ENCODE assay signal across 8 cellular contexts in genomic region chr11:64165482-64165841, GRCh38. TPM values are rescaled to one million over a fixed set of nuclear protein-coding genes. Genes with fewer than 3 reads are reported as not detected.
DNase-seq lines count a peak whose midpoint lies in the region; ATAC-seq and TF ChIP-seq lines count a peak whose summit lies in the region.

No MANE protein-coding gene starts in this region.

- peak overlapping the region; percentile 94 for H3K4me2 ChIP-seq in hepatocyte

- TF ChIP-seq CTCF in hepatocyte (IDR thresholded peaks at IDR 0.05; ENCODE audit: poor library complexity) = peak; percentile 16

- H3K36me3 Mint-ChIP-seq in activated naive CD4-positive, alpha-beta T cell treated with anti-CD3 and anti-CD28 coated beads, Interleukin-2, amount 50 U/mL, for 24 hours = peaks cover 4% of the 10 kb centered on the region

- no peak overlapping the region for H3K27ac ChIP-seq in hepatocyte

- H3K79me2 ChIP-seq in hepatocyte = peaks cover 9% of the 10 kb centered on the region

- H3K4me3 ChIP-seq in hepatocyte = peak overlapping the region; percentile 81

- no peaks in the 10 kb centered on the region for H3K9me2 ChIP-seq in hepatocyte (replicated peaks; ENCODE audit: insufficient read depth)

- H2AFZ ChIP-seq in hepatocyte = peak overlapping the region; percentile 93

- H3K9me3 Mint-ChIP-seq in activated naive CD4-positive, alpha-beta T cell treated with anti-CD3 and anti-CD28 coated beads, Interleukin-2, amount 50 U/mL, for 24 hours = no peaks in the 10 kb centered on the region

- H3K9me3 ChIP-seq in hepatocyte (ENCODE audit: low read depth) = no peaks in the 10 kb centered on the region

- DNase-seq in Daoy (ENCODE audit: low read depth) = peak; percentile 44
- peak; percentile 48 for DNase-seq in hepatocyte (ENCODE audit: low spot score)
- DNase-seq in stimulated activated CD4-positive, alpha-beta T cell treated with anti-CD3 and anti-CD28 coated beads, Interleukin-4, amount 100 ng/mL, for 1 hour = peak; percentile 34
- DNase-seq in NCI-H774 (lab: John Stamatoyannopoulos, UW) = no peak
- no peak for DNase-seq in NCI-H2107 (lab: John Stamatoyannopoulos, UW)

- ATAC-seq in HG02981 (IDR thresholded peaks at IDR 0.05; ENCODE audit: unreplicated experiment) = peak; percentile 23
- ATAC-seq in HG02798 (IDR thresholded peaks at IDR 0.05; ENCODE audit: poor library complexity, unreplicated experiment) = no peak

- no peaks in the 10 kb centered on the region for H4K20me1 ChIP-seq in hepatocyte (ENCODE audit: insufficient read depth, poor library complexity, severe bottlenecking)

- no peak overlapping the region for H3K27ac Mint-ChIP-seq in activated naive CD4-positive, alpha-beta T cell treated with anti-CD3 and anti-CD28 coated beads, Interleukin-2, amount 50 U/mL, for 24 hours

- H3K4me1 ChIP-seq in hepatocyte (ENCODE audit: insufficient read depth) = peaks cover 10% of the 10 kb centered on the region

- WGBS in hepatocyte (ENCODE audit: low lambda C conversion rate, missing lambda C conversion rate) = no CpG with 5 or more reads among the region's 32 CpGs

- H3K36me3 ChIP-seq in hepatocyte (replicated peaks; ENCODE audit: insufficient read depth, low read depth) = no peaks in the 10 kb centered on the region

- peak overlapping the region; percentile 82 for H3K4me3 Mint-ChIP-seq in activated naive CD4-positive, alpha-beta T cell treated with anti-CD3 and anti-CD28 coated beads, Interleukin-2, amount 50 U/mL, for 24 hours

- no peaks in the 10 kb centered on the region for H3K27me3 Mint-ChIP-seq in activated naive CD4-positive, alpha-beta T cell treated with anti-CD3 and anti-CD28 coated beads, Interleukin-2, amount 50 U/mL, for 24 hours

- no peaks in the 10 kb centered on the region for H3K27me3 ChIP-seq in hepatocyte

- H3K4me1 Mint-ChIP-seq in activated naive CD4-positive, alpha-beta T cell treated with anti-CD3 and anti-CD28 coated beads, Interleukin-2, amount 50 U/mL, for 24 hours = peaks cover 21% of the 10 kb centered on the region

RNA-seq across cellular contexts. Expression of gene MACROD1, which starts 0.5 kb away (rescaled TPM):
- total RNA-seq in Daoy (2014; rRNA removed; shearing (Covaris generic)) = 19.4 and 47.1 TPM in 2 replicates
- 12.3 and 21.2 TPM in 2 replicates for total RNA-seq in hepatocyte
- 29.8 and 40.0 TPM in 2 replicates for polyA plus RNA-seq in hepatocyte

RNA-seq across cellular contexts. Expression of gene STIP1, which starts 20.5 kb away (rescaled TPM):
- total RNA-seq in Daoy (2014; rRNA removed; shearing (Covaris generic)) = 283 and 358 TPM in 2 replicates
- total RNA-seq in hepatocyte = 113 and 122 TPM in 2 replicates
- 115 and 131 TPM in 2 replicates for polyA plus RNA-seq in hepatocyte

RNA-seq across cellular contexts. Expression of gene FERMT3, which starts 41.1 kb away (rescaled TPM):
- total RNA-seq in Daoy (2014; rRNA removed; shearing (Covaris generic)) = 3.0 and 5.7 TPM in 2 replicates
- 0.44 and 1.6 TPM in 2 replicates for total RNA-seq in hepatocyte
- polyA plus RNA-seq in hepatocyte = 2.0 TPM in 1 of 2 replicates, not detected in the other

Comparison
In these comparisons a context has a peak if more than half of its experiments do, and no peak if none do; other contexts are left out.
1. DNase-seq: peak in Daoy (single experiment), hepatocyte (single experiment) and stimulated activated CD4-positive, alpha-beta T cell treated with anti-CD3 and anti-CD28 coated beads, Interleukin-4, amount 100 ng/mL, for 1 hour (single experiment); none in NCI-H774 (single experiment) and NCI-H2107 (single experiment).